ENCODE assay signal across 17 cellular contexts in genomic region chr2:141137121-141137693, GRCh38.
"Had no signal": no experiment of that assay in that cellular context is flagged by ENCODE, and none has a peak within 500 bp of the region (broad histone marks: within the 10 kb centered on the region; RNA-seq: fewer than 3 reads in every experiment).

No MANE protein-coding gene starts in this region.

- H3K4me3 Mint-ChIP-seq: activated T-cell treated with anti-CD3 and anti-CD28 coated beads, Interleukin-2, amount 50 U/mL, for 4 hours; neural progenitor cell; stimulated activated naive CD8-positive, alpha-beta T cell treated with anti-CD3 and anti-CD28 coated beads, Interleukin-15, amount 100 ng/mL, for 72 hours; type B pancreatic cell had no signal

- H3K27ac Mint-ChIP-seq: neural progenitor cell; stimulated activated naive CD8-positive, alpha-beta T cell treated with anti-CD3 and anti-CD28 coated beads, Interleukin-15, amount 100 ng/mL, for 72 hours; type B pancreatic cell had no signal

- H3K4me2 ChIP-seq: neural progenitor cell had no signal

- H3K4me3 ChIP-seq: heart left ventricle, lung, neural progenitor cell, ovary, sigmoid colon had no signal

- H2AFZ ChIP-seq: neural progenitor cell had no signal

- H3K27me3 Mint-ChIP-seq: stimulated activated naive CD8-positive, alpha-beta T cell treated with anti-CD3 and anti-CD28 coated beads, Interleukin-15, amount 100 ng/mL, for 72 hours; type B pancreatic cell had no signal

- DNase-seq: activated CD4-positive, alpha-beta T cell treated with anti-CD3 and anti-CD28 coated beads, Interleukin-2, amount 50 U/mL, for 4 hours; activated effector memory CD4-positive, alpha-beta T cell treated with Interleukin-2 at 50 U/mL for 16 hours; activated naive CD4-positive, alpha-beta T cell treated with anti-CD3 and anti-CD28 coated beads, Interleukin-2, amount 50 U/mL, for 16 hours; activated T-cell treated with anti-CD3 and anti-CD28 coated beads, Interleukin-2, amount 50 U/mL, for 4 hours; brain microvascular endothelial cell; cortex of kidney; effector CD4-positive, alpha-beta T cell; foreskin melanocyte; heart left ventricle; ovary; sigmoid colon; stimulated activated CD4-positive, alpha-beta T cell treated with anti-CD3 and anti-CD28 coated beads, Interleukin-1b, Interleukin-23, amount 100 ng/mL, for 48 hours; stimulated activated naive CD8-positive, alpha-beta T cell treated with anti-CD3 and anti-CD28 coated beads, Interleukin-15, amount 100 ng/mL, for 72 hours had no signal

- H3K4me1 ChIP-seq: heart left ventricle, neural progenitor cell, sigmoid colon had no signal

- H3K36me3 ChIP-seq: brain microvascular endothelial cell, heart left ventricle, neural progenitor cell, ovary, sigmoid colon had no signal

- H3K9me3 Mint-ChIP-seq: neural progenitor cell, type B pancreatic cell had no signal

- H3K9me3 ChIP-seq: ovary, sigmoid colon had no signal

- H3K36me3 Mint-ChIP-seq: neural progenitor cell, type B pancreatic cell had no signal

- H3K4me1 Mint-ChIP-seq: neural progenitor cell; stimulated activated naive CD8-positive, alpha-beta T cell treated with anti-CD3 and anti-CD28 coated beads, Interleukin-15, amount 100 ng/mL, for 72 hours had no signal

- ATAC-seq: activated CD4-positive, CD25-positive, alpha-beta regulatory T cell treated with anti-CD3 and anti-CD28 coated beads, Interleukin-2, amount 50 U/mL, for 24 hours; activated T-cell treated with anti-CD3 and anti-CD28 coated beads, Interleukin-2, amount 50 U/mL, for 4 hours; heart left ventricle; stimulated activated naive CD8-positive, alpha-beta T cell treated with anti-CD3 and anti-CD28 coated beads, Interleukin-15, amount 100 ng/mL, for 72 hours had no signal

- H3K27me3 ChIP-seq: brain microvascular endothelial cell, heart left ventricle, neural progenitor cell, ovary, sigmoid colon had no signal

- H3K27ac ChIP-seq: brain microvascular endothelial cell, heart left ventricle, neural progenitor cell, ovary, sigmoid colon had no signal
